In the genomic region with DNA sequence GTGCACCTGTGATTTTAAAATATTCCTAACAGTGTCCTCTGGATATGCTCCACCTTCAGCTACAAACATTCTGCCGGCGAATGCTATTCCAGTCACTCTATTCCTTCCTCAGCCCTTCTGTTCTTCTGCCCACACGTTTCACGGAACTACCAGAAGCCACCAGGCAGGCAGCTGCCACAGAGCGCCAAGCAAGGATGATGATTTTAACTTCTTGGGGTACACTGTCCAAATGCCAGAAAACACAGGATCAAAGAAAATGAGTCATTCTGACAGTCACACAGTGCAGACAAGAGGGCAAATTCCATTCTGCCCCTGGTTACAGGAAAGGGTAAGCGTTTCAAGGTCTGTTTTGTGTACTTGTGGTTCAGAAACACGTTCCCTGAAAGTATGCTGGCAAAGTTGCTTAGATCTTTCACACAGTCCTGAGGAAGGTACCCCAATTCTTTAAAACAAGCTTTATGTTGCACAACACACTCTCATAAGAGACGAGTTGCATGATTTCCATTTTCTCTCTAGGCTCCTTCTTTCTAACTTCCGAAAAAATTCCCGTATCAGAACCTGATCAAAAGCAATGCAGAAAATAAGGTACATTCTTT, we compare ENCODE assay signal across 15 cellular contexts.
A peak's percentile ranks its signal among the peaks of the same experiment; 100 is the strongest.
DNase-seq lines count a peak whose midpoint lies in the region; ATAC-seq and TF ChIP-seq lines count a peak whose summit lies in the region.
"Had no signal": no experiment of that assay in that cellular context is flagged by ENCODE, and none has a peak within 500 bp of the region (broad histone marks: within the 10 kb centered on the region; RNA-seq: fewer than 3 reads in every experiment).

No MANE protein-coding gene starts in this region.

- H3K4me1 Mint-ChIP-seq in T-cell: no peaks in the 10 kb centered on the region
- H3K4me1 Mint-ChIP-seq: central memory CD8-positive, alpha-beta T cell had no signal

- H2AFZ ChIP-seq in PC-3 (ENCODE audit: low read length): peak overlapping the region; percentile 53

- CTCF ChIA-PET in PC-3 (lab: Charles Lee): no interaction called here
- CTCF ChIA-PET in T-cell (lab: Charles Lee): no interaction called here

- H3K4me3 ChIP-seq in PC-3 (ENCODE audit: low read length) (no peak overlapping the region), duodenal mucosa (ENCODE audit: low read depth in 1 of 2, low read length in 2 of 2) (peak overlapping the region; percentile 11 to 17), mesodermal cell (ENCODE audit: extremely low read depth, insufficient read depth, low read length, poor library complexity, severe bottlenecking) (no peak overlapping the region)

- no peaks in the 10 kb centered on the region for H4K20me1 ChIP-seq in PC-3 (ENCODE audit: low read length)

- H3K36me3 ChIP-seq in PC-3 (ENCODE audit: low read depth, low read length): no peaks in the 10 kb centered on the region
- H3K36me3 ChIP-seq in duodenal mucosa (ENCODE audit: control insufficient read depth in 1 of 2, insufficient read depth in 2 of 2, low read length in 2 of 2): no peaks in the 10 kb centered on the region
- H3K36me3 ChIP-seq in mesodermal cell (ENCODE audit: control insufficient read depth, insufficient read depth, low read length): no peaks in the 10 kb centered on the region

- BruUV-seq in PC-3 (replicated peaks; lab: Mats Ljungman, UMichigan): no TSS peak

- ATAC-seq in PC-3 (peak; percentile 53), GM19035 (IDR thresholded peaks at IDR 0.05; ENCODE audit: unreplicated experiment) (no peak), T-cell (replicated peaks in 1 of 4) (no peak)

- POLR2A ChIA-PET in PC-3 (lab: Charles Lee; ENCODE audit: unreplicated experiment): interaction anchor here (0.6 kb wide), 1 partner anchor 757 kb away, joined by 3 read pairs; no protein-coding TSS in a partner anchor
- POLR2A ChIA-PET in T-cell (lab: Charles Lee): no interaction called here

- H3K4me3 Mint-ChIP-seq in T-cell: no peak overlapping the region
- H3K4me3 Mint-ChIP-seq: central memory CD8-positive, alpha-beta T cell; neural crest cell had no signal

- intact Hi-C loops in PC-3 (cut with micrococcal nuclease): no loop called here

- in situ Hi-C loops in ACHN (cut with HindIII; ENCODE audit: low pct_ligation_motif_present, low pct_unique_long_range_greater_than_20kb, low sequenced_read_pairs): no loop called here

- H3K9me3 Mint-ChIP-seq in T-cell: no peaks in the 10 kb centered on the region
- H3K9me3 Mint-ChIP-seq: central memory CD8-positive, alpha-beta T cell; neural crest cell had no signal

- H3K27me3 Mint-ChIP-seq in T-cell: peaks cover 3 to 12% of the 10 kb centered on the region in 2 donors

- peak overlapping the region; percentile 56 for H3K4me2 ChIP-seq in PC-3 (ENCODE audit: low read length)

- H3K9me3 ChIP-seq in PC-3 (ENCODE audit: low read length): no peaks in the 10 kb centered on the region
- H3K9me3 ChIP-seq in duodenal mucosa (ENCODE audit: control insufficient read depth in 1 of 2, low read length in 2 of 2): no peaks in the 10 kb centered on the region
- H3K9me3 ChIP-seq in mesodermal cell (ENCODE audit: control insufficient read depth, low read length): no peaks in the 10 kb centered on the region

- H3K27ac ChIP-seq in PC-3 (ENCODE audit: low read length) (no peak overlapping the region), duodenal mucosa (ENCODE audit: low read depth, low read length) (no peak overlapping the region), mesodermal cell (ENCODE audit: low read depth, low read length, severe bottlenecking) (peak overlapping the region; percentile 88)

- H3K9ac ChIP-seq in PC-3 (ENCODE audit: low read length) (no peak overlapping the region), duodenal mucosa (ENCODE audit: low read depth in 1 of 2, low read length in 2 of 2) (peak overlapping the region in 1 of 2 donors; percentile 8)

- H3K79me2 ChIP-seq in PC-3 (ENCODE audit: low read length): no peaks in the 10 kb centered on the region

- TF ChIP-seq CTCF in PC-3 (conservative IDR thresholded peaks at IDR 0.05; ENCODE audit: low read depth, low read length): no peak

- H3K4me1 ChIP-seq in PC-3 (ENCODE audit: insufficient read depth, low read length) (peaks cover 10% of the 10 kb centered on the region), duodenal mucosa (ENCODE audit: control insufficient read depth in 1 of 2, insufficient read depth in 2 of 2, low read length in 2 of 2) (peaks cover 12 to 31% of the 10 kb centered on the region in 2 donors), mesodermal cell (ENCODE audit: control insufficient read depth, insufficient read depth, low read length, poor library complexity, severe bottlenecking) (peaks cover 18% of the 10 kb centered on the region)

- no peaks in the 10 kb centered on the region for H3K36me3 Mint-ChIP-seq in T-cell

- H3F3A ChIP-seq in PC-3 (ENCODE audit: low read length, unreplicated experiment): no peaks in the 10 kb centered on the region

- WGBS in mesodermal cell (ENCODE audit: insufficient coverage in 2 of 2), 2 experiments: 74 to 76% methylated on average over 6 to 8 of the region's 10 CpGs

- DNase-seq in ACHN: peak; percentile 38
- DNase-seq in PC-3: peak; percentile 31
- no peak for DNase-seq in T-cell
- no peak for DNase-seq in NOMO-1 (lab: John Stamatoyannopoulos, UW; ENCODE audit: unreplicated experiment in 2 of 2)
- DNase-seq in SIG-M5 treated with dmso at 0.1 percent for 504 hours (lab: John Stamatoyannopoulos, UW; ENCODE audit: unreplicated experiment): no peak
- DNase-seq: DMS153; Karpas-422; NCI-H2107; NK-92 treated with Interleukin-12 subunit alpha and Interleukin-12 subunit beta, amount 100 ng/mL, for 24 hours; stimulated activated CD4-positive, alpha-beta T cell treated with anti-CD3 and anti-CD28 coated beads, Interleukin-15, amount 100 ng/mL, for 24 hours had no signal

- no peak overlapping the region for H3K27ac Mint-ChIP-seq in T-cell

- H3K27me3 ChIP-seq in PC-3 (ENCODE audit: low read length) (no peaks in the 10 kb centered on the region), duodenal mucosa (ENCODE audit: control insufficient read depth in 1 of 2, insufficient read depth in 2 of 2, low read length in 2 of 2) (no peaks in the 10 kb centered on the region)

- no peaks in the 10 kb centered on the region for H3K9me2 ChIP-seq in PC-3 (replicated peaks; ENCODE audit: low read length)

Comparison
In these comparisons a context has a peak if more than half of its experiments do, and no peak if none do; other contexts are left out.
1. DNase-seq: peak in ACHN (single experiment) and PC-3 (single experiment); none in T-cell (0 of 34), NOMO-1 (0 of 2) and SIG-M5 treated with dmso at 0.1 percent for 504 hours (single experiment).
2. H3K4me3 ChIP-seq: peak in duodenal mucosa (2 of 2); none in PC-3 (single experiment) and mesodermal cell (single experiment).